ENCODE assay signal across 19 cellular contexts in the genomic region with DNA sequence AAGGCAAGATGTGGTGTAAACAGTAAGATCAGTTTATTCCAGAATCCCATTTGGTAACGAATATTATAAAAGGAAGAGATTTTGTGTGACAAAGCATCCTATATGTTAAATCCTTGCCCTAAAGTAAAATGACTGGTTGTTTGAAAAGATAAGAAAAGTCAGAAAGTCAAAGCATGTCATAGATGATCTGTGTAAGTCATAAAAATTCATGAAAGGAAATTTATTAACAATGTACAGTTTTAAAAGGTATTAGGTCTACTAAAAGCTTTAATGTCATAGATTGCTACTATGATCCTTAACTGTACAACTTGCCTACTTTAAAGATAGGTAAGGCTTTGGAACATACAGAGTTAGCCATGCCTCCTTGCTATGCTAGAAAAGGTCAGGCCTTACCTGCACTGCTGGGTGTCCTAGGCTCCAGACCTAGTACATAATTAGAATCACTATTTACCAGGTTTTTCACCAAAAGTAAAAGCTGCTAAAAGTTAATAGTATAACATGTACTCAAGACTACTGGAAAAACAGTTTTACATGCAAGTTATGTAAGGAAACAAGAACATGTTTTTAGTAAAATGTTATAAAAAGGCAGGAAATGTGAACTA.
"Had no signal": no experiment of that assay in that cellular context is flagged by ENCODE, and none has a peak within 500 bp of the region (broad histone marks: within the 10 kb centered on the region; RNA-seq: fewer than 3 reads in every experiment).

No MANE protein-coding gene starts in this region.

- DNase-seq: activated CD4-positive, alpha-beta T cell treated with anti-CD3 and anti-CD28 coated beads for 1 hour; activated CD4-positive, alpha-beta T cell treated with anti-CD3 and anti-CD28 coated beads, Interleukin-2, amount 50 U/mL, for 1 hour; activated CD8-positive, alpha-beta T cell treated with anti-CD3 and anti-CD28 coated beads, Interleukin-2, amount 10 ng/mL, durations not matched to agents 7 days and 5 days; activated gamma-delta T cell; activated naive CD4-positive, alpha-beta T cell treated with anti-CD3 and anti-CD28 coated beads, Interleukin-2, amount 50 U/mL, for 16 hours; activated naive CD8-positive, alpha-beta T cell treated with anti-CD3 and anti-CD28 coated beads, Interleukin-2, amount 50 U/mL, for 24 hours; anterior cingulate cortex; effector memory CD4-positive, alpha-beta T cell; gastrocnemius medialis; hippocampal formation; left ventricle myocardium superior; nephron progenitor cell; nucleus accumbens; sigmoid colon; stimulated activated CD4-positive, alpha-beta T cell treated with anti-CD3 and anti-CD28 coated beads, Interleukin-15, amount 100 ng/mL, for 24 hours; stomach had no signal

- H3K4me1 ChIP-seq: gastrocnemius medialis, sigmoid colon, stomach, suprapubic skin, tibial nerve had no signal

- H3K9me3 ChIP-seq: gastrocnemius medialis had no signal

- H3K36me3 ChIP-seq: gastrocnemius medialis, sigmoid colon, stomach, suprapubic skin, tibial nerve had no signal

- H3K27ac ChIP-seq: gastrocnemius medialis, sigmoid colon, stomach, suprapubic skin, tibial nerve had no signal

- H3K4me3 ChIP-seq: gastrocnemius medialis, sigmoid colon, smooth muscle cell, stomach, suprapubic skin, tibial nerve had no signal

- H3K27me3 ChIP-seq: gastrocnemius medialis, sigmoid colon, stomach, suprapubic skin, tibial nerve had no signal
